In the genomic region with DNA sequence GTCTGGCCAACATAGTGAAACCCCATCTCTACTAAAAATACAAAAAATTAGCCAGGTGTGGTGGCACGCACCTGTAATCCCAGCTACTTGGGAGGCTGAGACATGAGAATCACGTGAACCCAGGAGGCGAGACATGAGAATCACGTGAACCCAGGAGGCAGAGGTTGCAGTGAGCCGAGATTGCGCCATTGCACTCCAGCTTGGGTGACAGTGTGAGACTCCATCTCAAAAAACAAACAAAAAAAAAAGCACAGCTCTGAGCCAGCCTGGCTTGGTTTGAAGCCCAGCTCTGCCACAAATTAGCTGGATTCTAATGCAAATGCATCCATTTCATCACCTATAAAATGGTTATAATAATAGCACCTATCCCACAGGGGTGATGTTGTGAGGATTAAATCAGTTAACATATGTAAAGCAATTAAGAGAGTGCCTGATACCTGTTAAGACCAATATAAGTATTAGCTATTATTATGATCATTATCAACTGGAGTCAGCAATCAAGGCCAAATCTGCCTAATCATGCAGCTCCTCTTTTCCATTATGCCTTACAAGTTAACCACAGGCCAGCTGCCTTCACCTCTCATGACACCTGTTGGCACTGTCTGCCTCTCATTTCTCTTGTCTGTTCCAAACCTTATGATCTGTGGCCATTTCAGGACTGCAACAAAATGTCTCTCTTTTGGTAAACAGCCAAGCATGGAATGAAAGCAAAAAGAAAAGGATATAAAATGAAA, we compare ENCODE assay signal across 11 cellular contexts. TPM values are rescaled to one million over a fixed set of nuclear protein-coding genes. Genes with fewer than 3 reads are reported as not detected.
DNase-seq lines count a peak whose midpoint lies in the region; ATAC-seq, FAIRE-seq and TF ChIP-seq lines count a peak whose summit lies in the region.
"Had no signal": no experiment of that assay in that cellular context is flagged by ENCODE, and none has a peak within 500 bp of the region (broad histone marks: within the 10 kb centered on the region; RNA-seq: fewer than 3 reads in every experiment).

No MANE protein-coding gene starts in this region.

- H3K79me2 ChIP-seq in astrocyte (ENCODE audit: insufficient read depth, low read length) = peaks cover 14% of the 10 kb centered on the region
- peaks cover 5% of the 10 kb centered on the region for H3K79me2 ChIP-seq in smooth muscle cell (ENCODE audit: low read depth)

- H3K4me3 ChIP-seq in astrocyte (ENCODE audit: insufficient read depth, low read depth, low read length) (no peak overlapping the region), gastrocnemius medialis (no peak overlapping the region), smooth muscle cell (no peak overlapping the region)
- H3K4me3 ChIP-seq: SJCRH30 had no signal

- FAIRE-seq in astrocyte (lab: Jason Lieb, UNC) = no peak

- in situ Hi-C loops in gastrocnemius medialis (cut with MboI; ENCODE audit: low sequenced_read_pairs in 4 of 4) = loop anchor here in 2 of 4 donors (5.0 to 25.0 kb wide), 2 partner anchors 46 to 416 kb away; a partner anchor contains a TSS

- H3K27me3 ChIP-seq in astrocyte (ENCODE audit: insufficient read depth, low read length) = no peaks in the 10 kb centered on the region
- H3K27me3 ChIP-seq in gastrocnemius medialis = no peaks in the 10 kb centered on the region
- H3K27me3 ChIP-seq in smooth muscle cell (ENCODE audit: low read depth) = no peaks in the 10 kb centered on the region
- H3K27me3 ChIP-seq: heart left ventricle, SJCRH30 had no signal

- H3K9ac ChIP-seq in astrocyte (ENCODE audit: low read length) (no peak overlapping the region), smooth muscle cell (ENCODE audit: low read depth) (no peak overlapping the region)

- peaks cover 6% of the 10 kb centered on the region for H4K20me1 ChIP-seq in astrocyte (ENCODE audit: insufficient read depth, low read length)
- peaks cover 15% of the 10 kb centered on the region for H4K20me1 ChIP-seq in smooth muscle cell (ENCODE audit: low read depth)

- peaks cover 5% of the 10 kb centered on the region for H3K4me1 ChIP-seq in astrocyte (ENCODE audit: insufficient read depth, low read length)
- peaks cover 18 to 56% of the 10 kb centered on the region in 2 donors for H3K4me1 ChIP-seq in gastrocnemius medialis
- H3K4me1 ChIP-seq in smooth muscle cell (ENCODE audit: low read depth) = peaks cover 5% of the 10 kb centered on the region

- H3K9me3 ChIP-seq in astrocyte (ENCODE audit: insufficient read depth, low read depth, low read length) = no peaks in the 10 kb centered on the region
- H3K9me3 ChIP-seq in gastrocnemius medialis = no peaks in the 10 kb centered on the region
- H3K9me3 ChIP-seq in smooth muscle cell (replicated peaks; ENCODE audit: low read depth) = no peaks in the 10 kb centered on the region
- H3K9me3 ChIP-seq: heart left ventricle, SJCRH30 had no signal

- no peak for ATAC-seq in activated CD8-positive, alpha-beta memory T cell treated with anti-CD3 and anti-CD28 coated beads, Interleukin-2, amount 10 ng/mL, durations not matched to agents 7 days and 5 days
- ATAC-seq in gastrocnemius medialis (no peak), HG03095 (IDR thresholded peaks at IDR 0.05; ENCODE audit: unreplicated experiment) (no peak)
- ATAC-seq: heart left ventricle had no signal

- peaks cover 25% of the 10 kb centered on the region for H3K36me3 Mint-ChIP-seq in activated CD8-positive, alpha-beta memory T cell treated with anti-CD3 and anti-CD28 coated beads, Interleukin-2, amount 10 ng/mL, durations not matched to agents 7 days and 5 days
- H3K36me3 Mint-ChIP-seq in astrocyte (ENCODE audit: low read depth, unreplicated experiment) = no peaks in the 10 kb centered on the region

- 95% methylated on average over 6 of the region's 6 CpGs for WGBS in smooth muscle cell (ENCODE audit: low lambda C conversion rate)

- intact Hi-C loops in gastrocnemius medialis (cut with DNase I; ENCODE audit: low total_unique reads) = no loop called here

- DNase-seq in activated CD8-positive, alpha-beta memory T cell treated with anti-CD3 and anti-CD28 coated beads, Interleukin-2, amount 10 ng/mL, durations not matched to agents 7 days and 5 days = no peak
- DNase-seq in activated CD8-positive, alpha-beta memory T cell treated with anti-CD3 and anti-CD28 coated beads for 24 hours = no peak
- DNase-seq in NCI-H146 treated with DMSO at 0.1 percent for 48 hours (lab: John Stamatoyannopoulos, UW; ENCODE audit: unreplicated experiment) (peak; percentile 14), astrocyte (ENCODE audit: low read depth) (no peak), gastrocnemius medialis (peak in 1 of 2 donors; percentile 19), smooth muscle cell (lab: John Stamatoyannopoulos, UW; ENCODE audit: unreplicated experiment) (no peak)
- no peak for DNase-seq in activated effector memory CD4-positive, alpha-beta T cell treated with anti-CD3 and anti-CD28 coated beads, Interleukin-2, amount 50 U/mL, for 16 hours
- DNase-seq: heart left ventricle, NCI-H1694 had no signal

- peaks cover 63% of the 10 kb centered on the region for H3K4me1 Mint-ChIP-seq in activated CD8-positive, alpha-beta memory T cell treated with anti-CD3 and anti-CD28 coated beads, Interleukin-2, amount 10 ng/mL, durations not matched to agents 7 days and 5 days
- H3K4me1 Mint-ChIP-seq in astrocyte (ENCODE audit: low read depth, unreplicated experiment) = peaks cover 10% of the 10 kb centered on the region

- H3K4me2 ChIP-seq in astrocyte (ENCODE audit: low read length) (no peak overlapping the region), smooth muscle cell (no peak overlapping the region)

- H3K9me3 Mint-ChIP-seq in activated CD8-positive, alpha-beta memory T cell treated with anti-CD3 and anti-CD28 coated beads, Interleukin-2, amount 10 ng/mL, durations not matched to agents 7 days and 5 days (ENCODE audit: low read depth) = no peaks in the 10 kb centered on the region
- H3K9me3 Mint-ChIP-seq in astrocyte (ENCODE audit: unreplicated experiment) = no peaks in the 10 kb centered on the region

- H3K27ac Mint-ChIP-seq in activated CD8-positive, alpha-beta memory T cell treated with anti-CD3 and anti-CD28 coated beads, Interleukin-2, amount 10 ng/mL, durations not matched to agents 7 days and 5 days = peak overlapping the region; percentile 94
- no peak overlapping the region for H3K27ac Mint-ChIP-seq in astrocyte (ENCODE audit: unreplicated experiment)

- no peaks in the 10 kb centered on the region for H3K36me3 ChIP-seq in astrocyte (ENCODE audit: insufficient read depth, low read length)
- H3K36me3 ChIP-seq in gastrocnemius medialis = no peaks in the 10 kb centered on the region
- H3K36me3 ChIP-seq in smooth muscle cell (ENCODE audit: low read depth) = no peaks in the 10 kb centered on the region
- H3K36me3 ChIP-seq: heart left ventricle, SJCRH30 had no signal

- no peaks in the 10 kb centered on the region for H3F3A ChIP-seq in smooth muscle cell (ENCODE audit: low read depth)

- H2AFZ ChIP-seq in astrocyte (ENCODE audit: low read depth, low read length) = no peak overlapping the region
- no peak overlapping the region for H2AFZ ChIP-seq in smooth muscle cell (ENCODE audit: low read depth)

- TF ChIP-seq POLR2A in gastrocnemius medialis (IDR thresholded peaks at IDR 0.05) = no peak

- H3K4me3 Mint-ChIP-seq in activated CD8-positive, alpha-beta memory T cell treated with anti-CD3 and anti-CD28 coated beads, Interleukin-2, amount 10 ng/mL, durations not matched to agents 7 days and 5 days = peak overlapping the region; percentile 99
- peak overlapping the region; percentile 99 for H3K4me3 Mint-ChIP-seq in astrocyte (ENCODE audit: unreplicated experiment)

- CTCF ChIA-PET in activated CD8-positive, alpha-beta memory T cell treated with anti-CD3 and anti-CD28 coated beads, Interleukin-2, amount 10 ng/mL, durations not matched to agents 7 days and 5 days (lab: Charles Lee) = interaction anchor here (0.8 to 13.8 kb wide), 9 partner anchors 10 to 108 kb away, joined by 3 to 186 read pairs (median 7); no protein-coding TSS in a partner anchor

- H3K27ac ChIP-seq in astrocyte (ENCODE audit: low read depth, low read length) = no peak overlapping the region
- peak overlapping the region; percentile 76 to 89 (median 82) for H3K27ac ChIP-seq in gastrocnemius medialis
- H3K27ac ChIP-seq in smooth muscle cell (ENCODE audit: low read depth) = no peak overlapping the region
- H3K27ac ChIP-seq: SJCRH30 had no signal

- TF ChIP-seq CTCF in astrocyte (IDR thresholded peaks at IDR 0.05; ENCODE audit: insufficient read depth, low read depth, low read length) = no peak
- TF ChIP-seq CTCF in gastrocnemius medialis (IDR thresholded peaks at IDR 0.05 in 4 of 5, conservative IDR thresholded peaks at IDR 0.05 in 1 of 5) = no peak
- TF ChIP-seq CTCF in smooth muscle cell (IDR thresholded peaks at IDR 0.05; ENCODE audit: borderline replicate concordance, insufficient read depth, poor library complexity, severe bottlenecking) = no peak

- H3K27me3 Mint-ChIP-seq in activated CD8-positive, alpha-beta memory T cell treated with anti-CD3 and anti-CD28 coated beads, Interleukin-2, amount 10 ng/mL, durations not matched to agents 7 days and 5 days = no peaks in the 10 kb centered on the region
- H3K27me3 Mint-ChIP-seq in astrocyte (ENCODE audit: low read depth, unreplicated experiment) = no peaks in the 10 kb centered on the region

RNA-seq across cellular contexts. Expression of a gene that starts 2.1 kb away (rescaled TPM):
- 100 to 1,000 TPM; 111 to 156 TPM for total RNA-seq in activated CD8-positive, alpha-beta memory T cell treated with anti-CD3 and anti-CD28 coated beads, Interleukin-2, amount 10 ng/mL, durations not matched to agents 7 days and 5 days
- 43.7 and 43.8 TPM in 2 replicates for total RNA-seq in astrocyte
- total RNA-seq in gastrocnemius medialis = 10 to 100 TPM; 10.7 to 30.3 (median 16.2) TPM
- total RNA-seq in smooth muscle cell = 23.6 and 25.5 TPM in 2 replicates
- 9.8 and 17.9 TPM in 2 replicates for polyA plus RNA-seq in smooth muscle cell

RNA-seq across cellular contexts. Expression of a gene that starts 48.8 kb away (rescaled TPM):
- 1 to 10 TPM; 5.4 to 7.3 TPM for total RNA-seq in activated CD8-positive, alpha-beta memory T cell treated with anti-CD3 and anti-CD28 coated beads, Interleukin-2, amount 10 ng/mL, durations not matched to agents 7 days and 5 days
- total RNA-seq in astrocyte (18.0 and 20.4 TPM in 2 replicates), gastrocnemius medialis (1 to 10 TPM; 2.9 to 7.2 (median 4.1) TPM), smooth muscle cell (22.7 and 29.3 TPM in 2 replicates)
- polyA plus RNA-seq in smooth muscle cell = 29.5 and 31.2 TPM in 2 replicates

Comparison
In these comparisons a context has a peak if more than half of its experiments do, and no peak if none do; other contexts are left out.
1. H3K27ac ChIP-seq: peak in gastrocnemius medialis (4 of 4); none in astrocyte (single experiment) and smooth muscle cell (single experiment).